9 cellular contexts compared by ENCODE assay signal in genomic region chr7:36264123-36264916, GRCh38.
DNase-seq lines count a peak whose midpoint lies in the region; ATAC-seq and TF ChIP-seq lines count a peak whose summit lies in the region.
"Had no signal": no experiment of that assay in that cellular context is flagged by ENCODE, and none has a peak within 500 bp of the region (broad histone marks: within the 10 kb centered on the region; RNA-seq: fewer than 3 reads in every experiment).

No MANE protein-coding gene starts in this region.

- no peak overlapping the region for H3K4me3 Mint-ChIP-seq in activated naive CD8-positive, alpha-beta T cell treated with anti-CD3 and anti-CD28 coated beads for 36 hours

- H3K27me3 ChIP-seq in dorsolateral prefrontal cortex = no peaks in the 10 kb centered on the region

- DNase-seq in dorsolateral prefrontal cortex (peak in 1 of 10 donors; percentile 52), sciatic nerve (ENCODE audit: low spot score) (no peak), NCI-H345 treated with DMSO at 0.1 percent for 48 hours (lab: John Stamatoyannopoulos, UW; ENCODE audit: unreplicated experiment) (no peak), NCI-H510A (lab: John Stamatoyannopoulos, UW) (no peak)
- no peak for DNase-seq in stimulated activated CD4-positive, alpha-beta T cell treated with anti-CD3 and anti-CD28 coated beads, Interleukin-2, amount 100 ng/mL, for 24 hours
- no peak for DNase-seq in activated naive CD8-positive, alpha-beta T cell treated with anti-CD3 and anti-CD28 coated beads for 36 hours
- DNase-seq: SJCRH30 had no signal

- H3K4me3 ChIP-seq in dorsolateral prefrontal cortex = peak overlapping the region in 2 of 59 donors; percentile 2 to 10
- H3K4me3 ChIP-seq: SJCRH30 had no signal

- no peak for TF ChIP-seq CTCF in dorsolateral prefrontal cortex (IDR thresholded peaks at IDR 0.05 in 54 of 56, conservative IDR thresholded peaks at IDR 0.05 in 2 of 56; ENCODE audit: low read depth in 1 of 56, partially characterized antibody in 56 of 56)

- ATAC-seq in GM18870 (IDR thresholded peaks at IDR 0.05; ENCODE audit: unreplicated experiment) = peak; percentile 39
- peak; percentile 58 for ATAC-seq in HG03354 (IDR thresholded peaks at IDR 0.05; ENCODE audit: poor library complexity, severe bottlenecking, unreplicated experiment)
- ATAC-seq in sciatic nerve = peak; percentile 79

- intact Hi-C loops in dorsolateral prefrontal cortex (cut with DNase I) = loop anchor here in 1 of 2 donors (2.0 kb wide), 1 partner anchor 16 kb away; no protein-coding TSS in a partner anchor
- intact Hi-C loops in sciatic nerve (cut with DNase I) = no loop called here

- no peaks in the 10 kb centered on the region for H3K36me3 Mint-ChIP-seq in activated naive CD8-positive, alpha-beta T cell treated with anti-CD3 and anti-CD28 coated beads for 36 hours

- peaks cover 24% of the 10 kb centered on the region for H3K4me1 Mint-ChIP-seq in activated naive CD8-positive, alpha-beta T cell treated with anti-CD3 and anti-CD28 coated beads for 36 hours

- H3K27ac Mint-ChIP-seq in activated naive CD8-positive, alpha-beta T cell treated with anti-CD3 and anti-CD28 coated beads for 36 hours = no peak overlapping the region

- H3K27me3 Mint-ChIP-seq in activated naive CD8-positive, alpha-beta T cell treated with anti-CD3 and anti-CD28 coated beads for 36 hours = no peaks in the 10 kb centered on the region

- H3K27ac ChIP-seq in dorsolateral prefrontal cortex = peak overlapping the region in 48 of 59 donors; percentile 3 to 80 (median 58)
- H3K27ac ChIP-seq: SJCRH30 had no signal

- H3K9me3 Mint-ChIP-seq in activated naive CD8-positive, alpha-beta T cell treated with anti-CD3 and anti-CD28 coated beads for 36 hours = no peaks in the 10 kb centered on the region
